ENCODE assay signal across 1 cellular context in the genomic region with DNA sequence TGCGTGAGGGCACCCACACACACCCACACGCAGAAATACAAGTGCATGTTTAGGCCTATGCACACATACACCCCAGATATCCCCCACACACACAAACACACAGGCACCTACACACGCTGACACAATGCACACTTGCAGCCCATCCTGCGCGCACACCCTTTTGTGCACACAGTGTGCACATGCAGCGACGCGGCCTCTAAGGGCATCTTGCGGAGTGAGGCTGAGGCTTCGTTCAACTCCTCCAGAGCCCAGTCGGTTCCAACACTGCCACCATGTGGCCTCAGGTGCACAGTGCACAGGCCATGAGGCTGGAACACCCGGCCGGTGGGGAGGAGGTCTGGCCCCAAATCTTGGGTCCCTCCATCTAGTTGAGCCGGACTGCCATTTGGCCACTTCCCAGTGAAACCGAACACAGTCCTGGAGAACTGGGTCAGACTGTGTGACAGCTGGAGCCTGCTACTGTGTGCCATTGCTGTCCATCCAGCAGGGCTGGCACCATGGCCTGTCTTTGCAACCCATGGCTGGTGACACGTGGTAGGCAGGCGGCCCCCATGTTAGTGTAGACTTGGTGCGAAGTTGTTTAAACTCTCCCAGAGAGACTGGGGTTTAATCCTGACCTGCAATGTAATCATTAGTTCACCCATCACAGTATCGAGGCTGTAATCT.
TF ChIP-seq lines count a peak whose summit lies in the region.

No MANE protein-coding gene starts in this region.

TF ChIP-seq in HepG2, 621 proteins besides CTCF, POLR2A, EP300 and RAD21 (continued from another document):
- TF ChIP-seq, protein P1, sequence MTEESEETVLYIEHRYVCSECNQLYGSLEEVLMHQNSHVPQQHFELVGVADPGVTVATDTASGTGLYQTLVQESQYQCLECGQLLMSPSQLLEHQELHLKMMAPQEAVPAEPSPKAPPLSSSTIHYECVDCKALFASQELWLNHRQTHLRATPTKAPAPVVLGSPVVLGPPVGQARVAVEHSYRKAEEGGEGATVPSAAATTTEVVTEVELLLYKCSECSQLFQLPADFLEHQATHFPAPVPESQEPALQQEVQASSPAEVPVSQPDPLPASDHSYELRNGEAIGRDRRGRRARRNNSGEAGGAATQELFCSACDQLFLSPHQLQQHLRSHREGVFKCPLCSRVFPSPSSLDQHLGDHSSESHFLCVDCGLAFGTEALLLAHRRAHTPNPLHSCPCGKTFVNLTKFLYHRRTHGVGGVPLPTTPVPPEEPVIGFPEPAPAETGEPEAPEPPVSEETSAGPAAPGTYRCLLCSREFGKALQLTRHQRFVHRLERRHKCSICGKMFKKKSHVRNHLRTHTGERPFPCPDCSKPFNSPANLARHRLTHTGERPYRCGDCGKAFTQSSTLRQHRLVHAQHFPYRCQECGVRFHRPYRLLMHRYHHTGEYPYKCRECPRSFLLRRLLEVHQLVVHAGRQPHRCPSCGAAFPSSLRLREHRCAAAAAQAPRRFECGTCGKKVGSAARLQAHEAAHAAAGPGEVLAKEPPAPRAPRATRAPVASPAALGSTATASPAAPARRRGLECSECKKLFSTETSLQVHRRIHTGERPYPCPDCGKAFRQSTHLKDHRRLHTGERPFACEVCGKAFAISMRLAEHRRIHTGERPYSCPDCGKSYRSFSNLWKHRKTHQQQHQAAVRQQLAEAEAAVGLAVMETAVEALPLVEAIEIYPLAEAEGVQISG (CRISPR knock-in tag; IDR thresholded peaks at IDR 0.05), result 0 out of 2 replicates have a peak, but pooled peaks have one; percentile 38
- no peak for TF ChIP-seq ZNF672 (CRISPR knock-in tag; IDR thresholded peaks at IDR 0.05)
- TF ChIP-seq ERF (CRISPR knock-in tag; IDR thresholded peaks at IDR 0.05), result peak; percentile 41; the same call in 1 of the 2 replicates
- TF ChIP-seq MYC (CRISPR knock-in tag; IDR thresholded peaks at IDR 0.05; ENCODE audit: borderline replicate concordance), result peak; percentile 63; the same call in 1 of the 2 replicates
- TF ChIP-seq ATF1 (CRISPR knock-in tag; IDR thresholded peaks at IDR 0.05), result no peak
- TF ChIP-seq NBN (conservative IDR thresholded peaks at IDR 0.05), result no peak
- TF ChIP-seq BRCA1 (CRISPR knock-in tag; IDR thresholded peaks at IDR 0.05), result no peak
- peak; percentile 66; the same call in 1 of the 2 replicates for TF ChIP-seq KDM3A (CRISPR knock-in tag; IDR thresholded peaks at IDR 0.05; ENCODE audit: low read depth)
- TF ChIP-seq SMC3 (IDR thresholded peaks at IDR 0.05; ENCODE audit: low read length), result peak; percentile 69
- TF ChIP-seq RXRA (CRISPR knock-in tag; IDR thresholded peaks at IDR 0.05), result peak; percentile 33; the same call in 1 of the 2 replicates
- TF ChIP-seq ZNF296 (CRISPR knock-in tag; conservative IDR thresholded peaks at IDR 0.05), result no peak
- TF ChIP-seq, protein P2, sequence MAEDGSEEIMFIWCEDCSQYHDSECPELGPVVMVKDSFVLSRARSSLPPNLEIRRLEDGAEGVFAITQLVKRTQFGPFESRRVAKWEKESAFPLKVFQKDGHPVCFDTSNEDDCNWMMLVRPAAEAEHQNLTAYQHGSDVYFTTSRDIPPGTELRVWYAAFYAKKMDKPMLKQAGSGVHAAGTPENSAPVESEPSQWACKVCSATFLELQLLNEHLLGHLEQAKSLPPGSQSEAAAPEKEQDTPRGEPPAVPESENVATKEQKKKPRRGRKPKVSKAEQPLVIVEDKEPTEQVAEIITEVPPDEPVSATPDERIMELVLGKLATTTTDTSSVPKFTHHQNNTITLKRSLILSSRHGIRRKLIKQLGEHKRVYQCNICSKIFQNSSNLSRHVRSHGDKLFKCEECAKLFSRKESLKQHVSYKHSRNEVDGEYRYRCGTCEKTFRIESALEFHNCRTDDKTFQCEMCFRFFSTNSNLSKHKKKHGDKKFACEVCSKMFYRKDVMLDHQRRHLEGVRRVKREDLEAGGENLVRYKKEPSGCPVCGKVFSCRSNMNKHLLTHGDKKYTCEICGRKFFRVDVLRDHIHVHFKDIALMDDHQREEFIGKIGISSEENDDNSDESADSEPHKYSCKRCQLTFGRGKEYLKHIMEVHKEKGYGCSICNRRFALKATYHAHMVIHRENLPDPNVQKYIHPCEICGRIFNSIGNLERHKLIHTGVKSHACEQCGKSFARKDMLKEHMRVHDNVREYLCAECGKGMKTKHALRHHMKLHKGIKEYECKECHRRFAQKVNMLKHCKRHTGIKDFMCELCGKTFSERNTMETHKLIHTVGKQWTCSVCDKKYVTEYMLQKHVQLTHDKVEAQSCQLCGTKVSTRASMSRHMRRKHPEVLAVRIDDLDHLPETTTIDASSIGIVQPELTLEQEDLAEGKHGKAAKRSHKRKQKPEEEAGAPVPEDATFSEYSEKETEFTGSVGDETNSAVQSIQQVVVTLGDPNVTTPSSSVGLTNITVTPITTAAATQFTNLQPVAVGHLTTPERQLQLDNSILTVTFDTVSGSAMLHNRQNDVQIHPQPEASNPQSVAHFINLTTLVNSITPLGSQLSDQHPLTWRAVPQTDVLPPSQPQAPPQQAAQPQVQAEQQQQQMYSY (CRISPR knock-in tag; IDR thresholded peaks at IDR 0.05), result no peak
- no peak for TF ChIP-seq KLF12 (CRISPR knock-in tag; IDR thresholded peaks at IDR 0.05; ENCODE audit: borderline replicate concordance)
- TF ChIP-seq ZNF251 (CRISPR knock-in tag; IDR thresholded peaks at IDR 0.05), result 0 out of 2 replicates have a peak, but pooled peaks have one; percentile 36
- no peak for TF ChIP-seq HMG20A (CRISPR knock-in tag; IDR thresholded peaks at IDR 0.05; ENCODE audit: borderline replicate concordance)
- TF ChIP-seq, protein P3, sequence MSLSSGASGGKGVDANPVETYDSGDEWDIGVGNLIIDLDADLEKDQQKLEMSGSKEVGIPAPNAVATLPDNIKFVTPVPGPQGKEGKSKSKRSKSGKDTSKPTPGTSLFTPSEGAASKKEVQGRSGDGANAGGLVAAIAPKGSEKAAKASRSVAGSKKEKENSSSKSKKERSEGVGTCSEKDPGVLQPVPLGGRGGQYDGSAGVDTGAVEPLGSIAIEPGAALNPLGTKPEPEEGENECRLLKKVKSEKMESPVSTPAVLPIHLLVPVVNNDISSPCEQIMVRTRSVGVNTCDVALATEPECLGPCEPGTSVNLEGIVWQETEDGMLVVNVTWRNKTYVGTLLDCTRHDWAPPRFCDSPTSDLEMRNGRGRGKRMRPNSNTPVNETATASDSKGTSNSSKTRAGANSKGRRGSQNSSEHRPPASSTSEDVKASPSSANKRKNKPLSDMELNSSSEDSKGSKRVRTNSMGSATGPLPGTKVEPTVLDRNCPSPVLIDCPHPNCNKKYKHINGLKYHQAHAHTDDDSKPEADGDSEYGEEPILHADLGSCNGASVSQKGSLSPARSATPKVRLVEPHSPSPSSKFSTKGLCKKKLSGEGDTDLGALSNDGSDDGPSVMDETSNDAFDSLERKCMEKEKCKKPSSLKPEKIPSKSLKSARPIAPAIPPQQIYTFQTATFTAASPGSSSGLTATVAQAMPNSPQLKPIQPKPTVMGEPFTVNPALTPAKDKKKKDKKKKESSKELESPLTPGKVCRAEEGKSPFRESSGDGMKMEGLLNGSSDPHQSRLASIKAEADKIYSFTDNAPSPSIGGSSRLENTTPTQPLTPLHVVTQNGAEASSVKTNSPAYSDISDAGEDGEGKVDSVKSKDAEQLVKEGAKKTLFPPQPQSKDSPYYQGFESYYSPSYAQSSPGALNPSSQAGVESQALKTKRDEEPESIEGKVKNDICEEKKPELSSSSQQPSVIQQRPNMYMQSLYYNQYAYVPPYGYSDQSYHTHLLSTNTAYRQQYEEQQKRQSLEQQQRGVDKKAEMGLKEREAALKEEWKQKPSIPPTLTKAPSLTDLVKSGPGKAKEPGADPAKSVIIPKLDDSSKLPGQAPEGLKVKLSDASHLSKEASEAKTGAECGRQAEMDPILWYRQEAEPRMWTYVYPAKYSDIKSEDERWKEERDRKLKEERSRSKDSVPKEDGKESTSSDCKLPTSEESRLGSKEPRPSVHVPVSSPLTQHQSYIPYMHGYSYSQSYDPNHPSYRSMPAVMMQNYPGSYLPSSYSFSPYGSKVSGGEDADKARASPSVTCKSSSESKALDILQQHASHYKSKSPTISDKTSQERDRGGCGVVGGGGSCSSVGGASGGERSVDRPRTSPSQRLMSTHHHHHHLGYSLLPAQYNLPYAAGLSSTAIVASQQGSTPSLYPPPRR (CRISPR knock-in tag; IDR thresholded peaks at IDR 0.05; ENCODE audit: borderline replicate concordance), result no peak
- no peak for TF ChIP-seq AGO2 (optimal IDR thresholded peaks at IDR 0.05; ENCODE audit: low read depth, low read length)
- no peak for TF ChIP-seq RFX5 (IDR thresholded peaks at IDR 0.05; ENCODE audit: low read depth, low read length)
- no peak for TF ChIP-seq THYN1 (CRISPR knock-in tag; IDR thresholded peaks at IDR 0.05; ENCODE audit: borderline replicate concordance, low read depth)
- peak; percentile 54; the same call in 1 of the 2 replicates for TF ChIP-seq ZNF768 (CRISPR knock-in tag; IDR thresholded peaks at IDR 0.05)
- no peak for TF ChIP-seq CCAR2 (optimal IDR thresholded peaks at IDR 0.05; ENCODE audit: low read depth, low read length)
- TF ChIP-seq ZZZ3 (CRISPR knock-in tag; IDR thresholded peaks at IDR 0.05; ENCODE audit: borderline replicate concordance), result no peak
- TF ChIP-seq SIX4 (CRISPR knock-in tag; IDR thresholded peaks at IDR 0.05), result no peak
- TF ChIP-seq REPIN1 (CRISPR knock-in tag; IDR thresholded peaks at IDR 0.05; ENCODE audit: borderline replicate concordance, low read depth), result 0 out of 2 replicates have a peak, but pooled peaks have one; percentile 51
- peak; percentile 61 for TF ChIP-seq TEAD3 (CRISPR knock-in tag; optimal IDR thresholded peaks at IDR 0.05; ENCODE audit: borderline replicate concordance)
